Comparison of ENCODE assay signal across 9 cellular contexts in the genomic region with DNA sequence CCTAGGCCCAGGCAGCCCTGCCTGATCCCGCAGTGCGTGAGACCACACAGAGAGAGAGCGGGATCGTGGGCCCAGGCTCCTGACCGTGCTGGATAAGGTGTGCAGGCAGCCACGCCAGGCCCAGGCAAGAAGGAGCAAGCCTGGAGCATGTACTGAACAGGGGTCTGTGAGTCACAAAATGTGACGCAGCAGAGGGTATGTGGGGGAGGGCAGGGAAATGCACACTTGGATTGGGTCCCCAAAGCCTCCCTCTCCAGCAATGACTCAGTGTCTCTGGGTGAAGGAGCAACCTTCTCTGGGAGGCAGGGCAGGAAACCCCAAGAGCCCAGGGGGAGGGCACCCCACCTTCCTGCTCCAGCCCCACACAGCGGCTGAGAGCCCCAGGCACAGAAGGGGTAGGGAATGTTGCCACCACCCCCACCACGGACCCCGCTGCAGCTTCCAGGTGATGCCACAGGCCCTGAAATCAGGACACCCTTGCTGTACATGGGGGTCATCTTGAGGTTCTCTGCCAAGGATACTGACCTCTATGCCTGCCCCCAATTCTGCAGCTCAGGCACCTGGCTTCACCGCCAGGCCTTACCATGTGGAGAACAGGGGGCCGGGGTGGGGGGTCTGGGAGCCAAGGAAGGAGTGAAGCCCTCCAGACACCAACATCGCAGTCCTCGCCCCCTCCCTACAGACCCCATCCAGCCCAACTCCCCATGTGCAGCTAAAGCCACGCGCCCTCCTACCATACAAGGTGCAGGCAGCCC. TPM values are rescaled to one million over a fixed set of nuclear protein-coding genes. Genes with fewer than 3 reads are reported as not detected.
DNase-seq lines count a peak whose midpoint lies in the region; ATAC-seq and TF ChIP-seq lines count a peak whose summit lies in the region.
"Had no signal": no experiment of that assay in that cellular context is flagged by ENCODE, and none has a peak within 500 bp of the region (broad histone marks: within the 10 kb centered on the region; RNA-seq: fewer than 3 reads in every experiment).

No MANE protein-coding gene starts in this region.

- no peaks in the 10 kb centered on the region for H3K36me3 Mint-ChIP-seq in CD8-positive, alpha-beta memory T cell

- no peak overlapping the region for H3K4me3 ChIP-seq in CD8-positive, alpha-beta memory T cell (ENCODE audit: low read length)
- H3K4me3 ChIP-seq in OCI-LY3 (ENCODE audit: low read length) (peak overlapping the region; percentile 98), cardiac fibroblast (replicated peaks in 1 of 2; ENCODE audit: low read depth in 2 of 2, low read length in 2 of 2) (peak overlapping the region; percentile 54 to 60), left lung (peak overlapping the region; percentile 36 to 59), subcutaneous abdominal adipose tissue (ENCODE audit: low read depth in 1 of 5, low read length in 5 of 5) (peak overlapping the region; percentile 55 to 68 (median 66))

- H3K79me2 ChIP-seq in OCI-LY3 (ENCODE audit: low read length): no peaks in the 10 kb centered on the region

- no peaks in the 10 kb centered on the region for H3K9me3 Mint-ChIP-seq in CD8-positive, alpha-beta memory T cell

- H3K9ac ChIP-seq in OCI-LY3 (ENCODE audit: low read length): peak overlapping the region; percentile 94; the same call in 1 of the 2 replicates
- peak overlapping the region in 3 of 5 donors; percentile 53 to 79 (median 70) for H3K9ac ChIP-seq in subcutaneous abdominal adipose tissue (ENCODE audit: low read length in 5 of 5)

- H3K27ac ChIP-seq in CD8-positive, alpha-beta memory T cell (ENCODE audit: low read depth, low read length): no peak overlapping the region
- H3K27ac ChIP-seq in OCI-LY3 (ENCODE audit: low read length): no peak overlapping the region
- H3K27ac ChIP-seq in left lung: no peak overlapping the region
- peak overlapping the region; percentile 84 for H3K27ac ChIP-seq in subcutaneous abdominal adipose tissue (ENCODE audit: low read depth, low read length)
- H3K27ac ChIP-seq: HL-60 had no signal

- H2AFZ ChIP-seq in OCI-LY3 (ENCODE audit: low read depth, low read length): peak overlapping the region; percentile 94; the same call in 1 of the 2 replicates

- H3K27me3 ChIP-seq in CD8-positive, alpha-beta memory T cell (ENCODE audit: insufficient read depth, low read length, poor library complexity, severe bottlenecking): peaks cover 22% of the 10 kb centered on the region
- H3K27me3 ChIP-seq in OCI-LY3 (ENCODE audit: low read depth, low read length): no peaks in the 10 kb centered on the region
- H3K27me3 ChIP-seq in left lung: peaks cover 3 to 86% of the 10 kb centered on the region in 2 donors
- H3K27me3 ChIP-seq in subcutaneous abdominal adipose tissue (ENCODE audit: control insufficient read depth in 5 of 5, insufficient read depth in 4 of 5, low read length in 5 of 5): peaks cover 0 to 22% (median 10%) of the 10 kb centered on the region in 5 donors

- H3K27me3 Mint-ChIP-seq in CD8-positive, alpha-beta memory T cell: peaks cover 16 to 25% of the 10 kb centered on the region in 2 donors

- intact Hi-C loops in left lung (cut with DNase I): no loop called here

- peak overlapping the region; percentile 98 for H3K4me2 ChIP-seq in OCI-LY3 (ENCODE audit: low read length)

- POLR2A ChIA-PET in CD8-positive, alpha-beta memory T cell (lab: Charles Lee): interaction anchor here (0.6 kb wide), 1 partner anchor 424 kb away, joined by 3 read pairs; no protein-coding TSS in a partner anchor

- CTCF ChIA-PET in CD8-positive, alpha-beta memory T cell (lab: Charles Lee): no interaction called here

- H4K20me1 ChIP-seq in OCI-LY3 (ENCODE audit: insufficient read depth, low read length): no peaks in the 10 kb centered on the region

- peak overlapping the region; percentile 80 to 91 (median 84) for H3K4me3 Mint-ChIP-seq in CD8-positive, alpha-beta memory T cell

- DNase-seq in CD8-positive, alpha-beta memory T cell: peak in 1 of 5 donors; percentile 35
- DNase-seq in cardiac fibroblast (ENCODE audit: low read depth in 2 of 2): peak; percentile 96 to 97
- DNase-seq in left lung: peak in 1 of 2 donors; percentile 60
- DNase-seq in NCI-H2081 (lab: John Stamatoyannopoulos, UW): no peak

- H3K4me1 ChIP-seq in CD8-positive, alpha-beta memory T cell (ENCODE audit: insufficient read depth, low read length): peaks cover 12% of the 10 kb centered on the region
- H3K4me1 ChIP-seq in OCI-LY3 (ENCODE audit: low read length) (no peaks in the 10 kb centered on the region), left lung (peaks cover 21 to 25% of the 10 kb centered on the region in 2 donors), subcutaneous abdominal adipose tissue (ENCODE audit: control insufficient read depth in 5 of 5, insufficient read depth in 5 of 5, low read length in 5 of 5) (peaks cover 3 to 56% (median 53%) of the 10 kb centered on the region in 5 donors)

- peak overlapping the region in 5 of 8 donors; percentile 23 to 92 (median 46) for H3K27ac Mint-ChIP-seq in CD8-positive, alpha-beta memory T cell

- peaks cover 4 to 19% (median 4%) of the 10 kb centered on the region in 3 donors for H3K4me1 Mint-ChIP-seq in CD8-positive, alpha-beta memory T cell

- TF ChIP-seq CTCF in OCI-LY3 (IDR thresholded peaks at IDR 0.05; ENCODE audit: low read depth, low read length) (no peak), cardiac fibroblast (IDR thresholded peaks at IDR 0.05; ENCODE audit: low read depth, low read length) (no peak), left lung (IDR thresholded peaks at IDR 0.05) (no peak)

- no peaks in the 10 kb centered on the region for H3K9me3 ChIP-seq in CD8-positive, alpha-beta memory T cell (ENCODE audit: low read length)
- H3K9me3 ChIP-seq in OCI-LY3 (ENCODE audit: insufficient read depth, low read length): no peaks in the 10 kb centered on the region
- no peaks in the 10 kb centered on the region for H3K9me3 ChIP-seq in left lung
- no peaks in the 10 kb centered on the region for H3K9me3 ChIP-seq in subcutaneous abdominal adipose tissue (ENCODE audit: control insufficient read depth in 5 of 5, low read length in 5 of 5)

- ATAC-seq in left lung (peak; percentile 5), HG03521 (IDR thresholded peaks at IDR 0.05; ENCODE audit: unreplicated experiment) (no peak), HG03571 (IDR thresholded peaks at IDR 0.05; ENCODE audit: unreplicated experiment) (no peak)

- no peaks in the 10 kb centered on the region for H3K36me3 ChIP-seq in CD8-positive, alpha-beta memory T cell (ENCODE audit: insufficient read depth, low read length)
- H3K36me3 ChIP-seq in OCI-LY3 (replicated peaks; ENCODE audit: low read depth, low read length): no peaks in the 10 kb centered on the region
- no peaks in the 10 kb centered on the region for H3K36me3 ChIP-seq in left lung
- H3K36me3 ChIP-seq in subcutaneous abdominal adipose tissue (ENCODE audit: control insufficient read depth in 5 of 5, insufficient read depth in 5 of 5, low read length in 5 of 5): no peaks in the 10 kb centered on the region

RNA-seq across cellular contexts. Expression of gene GPC1, which starts 1.3 kb away (rescaled TPM):
- total RNA-seq in CD8-positive, alpha-beta memory T cell: 1 to 10 TPM; 1.9 to 2.4 TPM
- 0.17 TPM for polyA plus RNA-seq in CD8-positive, alpha-beta memory T cell
- total RNA-seq in left lung: 10 to 100 TPM; 60.4 to 63.4 TPM

Comparison
In these comparisons a context has a peak if more than half of its experiments do, and no peak if none do; other contexts are left out.
1. DNase-seq: peak in cardiac fibroblast (2 of 2); none in NCI-H2081 (0 of 2).
2. RNA of gene GPC1, which starts 1.3 kb away (total RNA-seq): 60.4 to 63.4 TPM in left lung; 1.9 to 2.4 TPM in CD8-positive, alpha-beta memory T cell; every median in the first group is over 10 times any median in the second.